In the genomic region with DNA sequence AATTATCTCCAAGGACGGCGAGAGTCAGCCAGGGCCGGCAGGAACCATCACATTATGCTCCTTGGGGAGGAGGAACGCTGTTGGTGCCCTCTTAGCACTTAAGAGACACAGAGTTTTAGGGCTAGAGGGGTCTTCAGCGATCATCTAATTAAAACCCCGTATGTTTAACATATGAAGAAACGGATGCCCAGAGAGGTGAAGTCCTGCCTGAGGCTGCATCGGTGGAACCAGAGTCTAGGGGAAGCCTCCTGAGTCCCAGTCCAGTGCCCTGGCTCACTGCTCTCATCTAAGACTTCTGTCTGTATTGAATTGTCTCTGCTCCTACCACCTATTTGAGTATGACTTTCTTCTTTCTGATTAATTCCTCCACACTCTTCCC, we compare ENCODE assay signal across 10 cellular contexts. TPM values are rescaled to one million over a fixed set of nuclear protein-coding genes. Genes with fewer than 3 reads are reported as not detected.
DNase-seq lines count a peak whose midpoint lies in the region; ATAC-seq and TF ChIP-seq lines count a peak whose summit lies in the region.
"Had no signal": no experiment of that assay in that cellular context is flagged by ENCODE, and none has a peak within 500 bp of the region (broad histone marks: within the 10 kb centered on the region; RNA-seq: fewer than 3 reads in every experiment).

No MANE protein-coding gene starts in this region.

- H3K27me3 Mint-ChIP-seq in activated CD8-positive, alpha-beta T cell treated with anti-CD3 and anti-CD28 coated beads for 36 hours: peaks cover 41% of the 10 kb centered on the region
- peaks cover 40% of the 10 kb centered on the region for H3K27me3 Mint-ChIP-seq in activated CD8-positive, alpha-beta T cell treated with anti-CD3 and anti-CD28 coated beads, Interleukin-2, amount 10 ng/mL, durations not matched to agents 7 days and 5 days (ENCODE audit: low read depth)

- H3K27me3 ChIP-seq in muscle layer of colon (ENCODE audit: control insufficient read depth in 1 of 2, insufficient read depth in 2 of 2, low read length in 2 of 2) (no peaks in the 10 kb centered on the region), tibial artery (peaks cover 0 to 13% of the 10 kb centered on the region in 2 donors)

- H3K9ac ChIP-seq in muscle layer of colon (ENCODE audit: low read length): no peak overlapping the region

- H3K4me1 ChIP-seq in muscle layer of colon (ENCODE audit: insufficient read depth, low read length) (peaks cover 15% of the 10 kb centered on the region), tibial artery (peaks cover 0 to 27% (median 18%) of the 10 kb centered on the region in 4 donors)

- POLR2A ChIA-PET in activated CD8-positive, alpha-beta T cell treated with anti-CD3 and anti-CD28 coated beads for 36 hours (lab: Charles Lee): no interaction called here
- POLR2A ChIA-PET in activated CD8-positive, alpha-beta T cell treated with anti-CD3 and anti-CD28 coated beads, Interleukin-2, amount 10 ng/mL, durations not matched to agents 7 days and 5 days (lab: Charles Lee): no interaction called here

- intact Hi-C loops in activated CD8-positive, alpha-beta T cell treated with anti-CD3 and anti-CD28 coated beads for 36 hours (cut with micrococcal nuclease): no loop called here
- intact Hi-C loops in tibial artery (cut with DNase I; ENCODE audit: low total_unique reads): no loop called here

- CTCF ChIA-PET in activated CD8-positive, alpha-beta T cell treated with anti-CD3 and anti-CD28 coated beads for 36 hours (lab: Charles Lee): no interaction called here
- CTCF ChIA-PET in activated CD8-positive, alpha-beta T cell treated with anti-CD3 and anti-CD28 coated beads, Interleukin-2, amount 10 ng/mL, durations not matched to agents 7 days and 5 days (lab: Charles Lee): no interaction called here

- peak overlapping the region; percentile 49 for H3K4me3 ChIP-seq in astrocyte of the cerebellum (ENCODE audit: low read depth, low read length)
- peak overlapping the region; percentile 2 to 38 for H3K4me3 ChIP-seq in muscle layer of colon (ENCODE audit: low read depth in 1 of 2, low read length in 2 of 2)
- peak overlapping the region; percentile 57 to 60 for H3K4me3 ChIP-seq in tibial artery

- no peaks in the 10 kb centered on the region for H3K9me3 Mint-ChIP-seq in activated CD8-positive, alpha-beta T cell treated with anti-CD3 and anti-CD28 coated beads for 36 hours
- H3K9me3 Mint-ChIP-seq in activated CD8-positive, alpha-beta T cell treated with anti-CD3 and anti-CD28 coated beads, Interleukin-2, amount 10 ng/mL, durations not matched to agents 7 days and 5 days (ENCODE audit: insufficient read depth): no peaks in the 10 kb centered on the region

- H3K4me1 Mint-ChIP-seq in activated CD8-positive, alpha-beta T cell treated with anti-CD3 and anti-CD28 coated beads for 36 hours (ENCODE audit: low read depth): peaks cover 12% of the 10 kb centered on the region
- H3K4me1 Mint-ChIP-seq in activated CD8-positive, alpha-beta T cell treated with anti-CD3 and anti-CD28 coated beads, Interleukin-2, amount 10 ng/mL, durations not matched to agents 7 days and 5 days (ENCODE audit: low read depth): peaks cover 8% of the 10 kb centered on the region

- H3K36me3 ChIP-seq in muscle layer of colon (ENCODE audit: insufficient read depth, low read length) (no peaks in the 10 kb centered on the region), tibial artery (no peaks in the 10 kb centered on the region)
- H3K36me3 ChIP-seq: transverse colon had no signal

- H3K27ac Mint-ChIP-seq in activated CD8-positive, alpha-beta T cell treated with anti-CD3 and anti-CD28 coated beads for 36 hours: no peak overlapping the region
- H3K27ac Mint-ChIP-seq in activated CD8-positive, alpha-beta T cell treated with anti-CD3 and anti-CD28 coated beads, Interleukin-2, amount 10 ng/mL, durations not matched to agents 7 days and 5 days: no peak overlapping the region

- no peaks in the 10 kb centered on the region for H3K9me3 ChIP-seq in muscle layer of colon (ENCODE audit: low read length)
- no peaks in the 10 kb centered on the region for H3K9me3 ChIP-seq in tibial artery
- H3K9me3 ChIP-seq: transverse colon had no signal

- TF ChIP-seq CTCF in activated CD8-positive, alpha-beta T cell treated with anti-CD3 and anti-CD28 coated beads for 36 hours (IDR thresholded peaks at IDR 0.05): no peak
- no peak for TF ChIP-seq CTCF in astrocyte of the cerebellum (IDR thresholded peaks at IDR 0.05; ENCODE audit: low read depth, low read length, missing control alignments)
- TF ChIP-seq CTCF in tibial artery (IDR thresholded peaks at IDR 0.05): no peak

- no peak for DNase-seq in activated CD8-positive, alpha-beta T cell treated with anti-CD3 and anti-CD28 coated beads for 36 hours
- DNase-seq in activated CD8-positive, alpha-beta T cell treated with anti-CD3 and anti-CD28 coated beads, Interleukin-2, amount 10 ng/mL, durations not matched to agents 7 days and 5 days: no peak
- DNase-seq in astrocyte of the cerebellum (ENCODE audit: low read depth): no peak
- no peak for DNase-seq in tibial artery
- no peak for DNase-seq in islet precursor cell
- DNase-seq: activated naive CD4-positive, alpha-beta T cell had no signal

- ATAC-seq in activated CD8-positive, alpha-beta T cell treated with anti-CD3 and anti-CD28 coated beads for 36 hours: no peak
- no peak for ATAC-seq in activated CD8-positive, alpha-beta T cell treated with anti-CD3 and anti-CD28 coated beads, Interleukin-2, amount 10 ng/mL, durations not matched to agents 7 days and 5 days
- ATAC-seq in HG03432 (IDR thresholded peaks at IDR 0.05; ENCODE audit: unreplicated experiment) (no peak), HG02642 (IDR thresholded peaks at IDR 0.05; ENCODE audit: poor library complexity, unreplicated experiment) (no peak)

- H3K36me3 Mint-ChIP-seq in activated CD8-positive, alpha-beta T cell treated with anti-CD3 and anti-CD28 coated beads for 36 hours (ENCODE audit: low read depth): no peaks in the 10 kb centered on the region
- no peaks in the 10 kb centered on the region for H3K36me3 Mint-ChIP-seq in activated CD8-positive, alpha-beta T cell treated with anti-CD3 and anti-CD28 coated beads, Interleukin-2, amount 10 ng/mL, durations not matched to agents 7 days and 5 days (ENCODE audit: low read depth)

- in situ Hi-C loops in astrocyte of the cerebellum (cut with HindIII; ENCODE audit: low sequenced_read_pairs): no loop called here

- no peak overlapping the region for H3K27ac ChIP-seq in muscle layer of colon (ENCODE audit: low read depth, low read length)
- H3K27ac ChIP-seq in tibial artery: peak overlapping the region in 1 of 2 donors; percentile 42

- peak overlapping the region; percentile 8 for H3K4me3 Mint-ChIP-seq in activated CD8-positive, alpha-beta T cell treated with anti-CD3 and anti-CD28 coated beads for 36 hours
- H3K4me3 Mint-ChIP-seq in activated CD8-positive, alpha-beta T cell treated with anti-CD3 and anti-CD28 coated beads, Interleukin-2, amount 10 ng/mL, durations not matched to agents 7 days and 5 days: no peak overlapping the region

RNA-seq across cellular contexts. Expression of a gene that starts 0.7 kb away (rescaled TPM):
- total RNA-seq in activated CD8-positive, alpha-beta T cell treated with anti-CD3 and anti-CD28 coated beads for 36 hours: under 1 TPM in 1 of 2 experiments, not detected in 1; 0.14 TPM
- not detected for total RNA-seq in activated CD8-positive, alpha-beta T cell treated with anti-CD3 and anti-CD28 coated beads, Interleukin-2, amount 10 ng/mL, durations not matched to agents 7 days and 5 days
